Comparison of ENCODE assay signal across 9 cellular contexts in the genomic region with DNA sequence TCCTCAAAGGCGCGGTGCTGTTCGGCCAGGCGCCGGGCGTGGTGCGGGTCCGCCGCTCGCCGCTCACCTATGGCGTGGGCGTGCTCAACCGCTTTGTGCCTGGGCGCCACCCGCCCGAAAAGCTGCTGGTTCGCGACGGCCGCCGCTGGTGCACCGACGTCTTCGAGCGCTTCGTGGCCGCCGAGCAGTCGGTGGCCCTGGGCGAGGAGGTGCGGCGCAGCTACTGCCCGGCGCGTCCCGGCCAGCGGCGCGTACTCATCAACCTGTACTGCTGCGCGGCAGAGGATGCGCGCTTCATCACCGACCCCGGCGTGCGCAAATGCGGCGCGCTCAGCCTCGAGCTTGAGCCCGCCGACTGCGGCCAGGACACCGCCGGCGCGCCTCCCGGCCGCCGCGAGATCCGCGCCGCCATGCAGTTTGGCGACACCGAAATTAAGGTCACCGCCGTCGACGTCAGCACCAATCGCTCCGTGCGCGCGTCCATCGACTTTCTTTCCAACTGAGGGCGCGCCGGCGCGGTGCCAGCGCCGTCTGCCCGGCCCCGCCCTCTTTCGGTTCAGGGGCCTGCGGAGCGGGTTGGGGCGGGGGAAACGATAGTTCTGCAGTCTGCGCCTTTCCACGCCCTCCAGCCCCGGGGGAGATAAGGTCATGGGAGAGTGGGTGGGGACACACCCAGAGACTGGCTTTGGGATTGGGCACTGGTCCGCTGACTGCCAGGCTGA. TPM values are rescaled to one million over a fixed set of nuclear protein-coding genes. Genes with fewer than 3 reads are reported as not detected.
DNase-seq lines count a peak whose midpoint lies in the region; ATAC-seq and TF ChIP-seq lines count a peak whose summit lies in the region.
"Had no signal": no experiment of that assay in that cellular context is flagged by ENCODE, and none has a peak within 500 bp of the region (broad histone marks: within the 10 kb centered on the region; RNA-seq: fewer than 3 reads in every experiment).

No MANE protein-coding gene starts in this region.

- TF ChIP-seq EP300 in neural cell (conservative IDR thresholded peaks at IDR 0.05; ENCODE audit: poor library complexity, severe bottlenecking) (no peak), transverse colon (IDR thresholded peaks at IDR 0.05; ENCODE audit: low read depth) (no peak)

- no peak for TF ChIP-seq RAD21 in neural cell (conservative IDR thresholded peaks at IDR 0.05)

- no peaks in the 10 kb centered on the region for H3F3A ChIP-seq in neural cell (ENCODE audit: insufficient read depth, low read length, poor library complexity, severe bottlenecking)

- H3K4me3 ChIP-seq in neural cell (ENCODE audit: low read length) (peak overlapping the region; percentile 55), transverse colon (peak overlapping the region in 3 of 4 donors; percentile 12 to 47 (median 36))

- H3K27me3 ChIP-seq in neural cell (ENCODE audit: insufficient read depth, low read depth, low read length) (peaks cover 42% of the 10 kb centered on the region), transverse colon (peaks cover 16% of the 10 kb centered on the region)

- intact Hi-C loops in transverse colon (cut with DNase I; ENCODE audit: low total_unique reads): no loop called here

- H2AFZ ChIP-seq in neural cell (ENCODE audit: low read depth, low read length): no peak overlapping the region

- 45% methylated on average over 96 of the region's 96 CpGs; no CpG with 5 or more reads in 1 of the 2 donors for WGBS in transverse colon (ENCODE audit: low coverage in 1 of 2), 2 donors

- H4K20me1 ChIP-seq in neural cell (ENCODE audit: insufficient read depth): no peaks in the 10 kb centered on the region

- H3K27ac ChIP-seq in neural cell (ENCODE audit: low read length): no peak overlapping the region
- H3K27ac ChIP-seq in transverse colon: peak overlapping the region in 1 of 4 donors; percentile 7
- H3K27ac ChIP-seq: HL-60 had no signal

- H3K4me1 ChIP-seq in transverse colon: peaks cover 2 to 20% (median 10%) of the 10 kb centered on the region in 4 donors

- H3K4me2 ChIP-seq in neural cell (ENCODE audit: low read length): no peak overlapping the region

- TF ChIP-seq CTCF in neural cell (IDR thresholded peaks at IDR 0.05; ENCODE audit: poor library complexity, severe bottlenecking) (no peak), transverse colon (IDR thresholded peaks at IDR 0.05) (no peak)

- no peak for ATAC-seq in HG03039 (IDR thresholded peaks at IDR 0.05; ENCODE audit: unreplicated experiment)

- DNase-seq in NCI-H1105 (lab: John Stamatoyannopoulos, UW) (peak; percentile 85), erythroblast (lab: John Stamatoyannopoulos, UW) (peak; percentile 89 to 91), transverse colon (peak; percentile 68), putamen (ENCODE audit: low spot score) (no peak), LoVo (ENCODE audit: low spot score) (no peak)
- DNase-seq in activated CD4-positive, alpha-beta T cell treated with anti-CD3 and anti-CD28 coated beads, Interleukin-2, amount 50 U/mL, for 48 hours: peak; percentile 71 to 78

- H3K79me2 ChIP-seq in neural cell (replicated peaks; ENCODE audit: insufficient read depth, low read length): no peaks in the 10 kb centered on the region

- H3K36me3 ChIP-seq in neural cell (ENCODE audit: insufficient read depth, low read length) (no peaks in the 10 kb centered on the region), transverse colon (no peaks in the 10 kb centered on the region)

- H3K9me3 ChIP-seq in neural cell (ENCODE audit: low read length) (no peaks in the 10 kb centered on the region), transverse colon (no peaks in the 10 kb centered on the region)

- TF ChIP-seq POLR2A in erythroblast (IDR thresholded peaks at IDR 0.05; ENCODE audit: low read length): peak; percentile 36
- no peak for TF ChIP-seq POLR2A in transverse colon (IDR thresholded peaks at IDR 0.05)

- H3K9ac ChIP-seq in neural cell (ENCODE audit: low read length): no peak overlapping the region

- no peaks in the 10 kb centered on the region for H3K9me2 ChIP-seq in neural cell (ENCODE audit: insufficient read depth, low read length)

- in situ Hi-C loops in transverse colon (cut with MboI; ENCODE audit: low pct_ligation_motif_present in 1 of 4, low pct_unique_long_range_greater_than_20kb in 1 of 4, low sequenced_read_pairs in 3 of 4): no loop called here

TF ChIP-seq in neural cell, 6 proteins besides CTCF, POLR2A, EP300 and RAD21:
- TF ChIP-seq REST (IDR thresholded peaks at IDR 0.05; ENCODE audit: borderline replicate concordance) (no peak), TAF1 (IDR thresholded peaks at IDR 0.05; ENCODE audit: low read depth) (no peak), SMC3 (conservative IDR thresholded peaks at IDR 0.05; ENCODE audit: poor library complexity) (no peak), EZH2 (IDR thresholded peaks at IDR 0.05; ENCODE audit: borderline replicate concordance, insufficient read depth, low read length, poor library complexity, severe bottlenecking) (no peak), MXI1 (conservative IDR thresholded peaks at IDR 0.05; ENCODE audit: poor library complexity, severe bottlenecking) (no peak), POLR2AphosphoS5 (IDR thresholded peaks at IDR 0.05) (no peak)

RNA-seq across cellular contexts. Expression of gene ADISSP, which starts 15.7 kb away (rescaled TPM):
- 39.8 and 48.7 TPM in 2 replicates for polyA plus RNA-seq in neural cell
- polyA minus RNA-seq in neural cell: 16.1 and 19.2 TPM in 2 replicates
- 10 to 100 TPM in 3 of 4 donors, 1 to 10 TPM in 1; 3.0 to 19.9 (median 16.3) TPM for total RNA-seq in transverse colon

RNA-seq across cellular contexts. Expression of gene HSPA12B, which starts 19.3 kb away (rescaled TPM):
- polyA plus RNA-seq in neural cell: not detected in 2 replicates
- not detected in 2 replicates for polyA minus RNA-seq in neural cell
- total RNA-seq in transverse colon: 1 to 10 TPM in 3 of 4 donors, under 1 TPM in 1; 0.75 to 4.1 (median 2.7) TPM

RNA-seq across cellular contexts. Expression of gene SPEF1, which starts 29.4 kb away (rescaled TPM):
- 0.58 and 2.8 TPM in 2 replicates for polyA plus RNA-seq in neural cell
- 0.58 and 0.73 TPM in 2 replicates for polyA minus RNA-seq in neural cell
- total RNA-seq in transverse colon: under 1 TPM in 1 of 4 donors, not detected in 3; 0.14 TPM

RNA-seq across cellular contexts. Expression of gene CENPB, which starts 34.7 kb away (rescaled TPM):
- polyA plus RNA-seq in neural cell: 37.9 and 46.6 TPM in 2 replicates
- 78.1 and 94.0 TPM in 2 replicates for polyA minus RNA-seq in neural cell
- total RNA-seq in transverse colon: 10 to 100 TPM; 66.6 to 83.1 (median 72.8) TPM

RNA-seq across cellular contexts. Expression of gene SIGLEC1, which starts 39.4 kb away (rescaled TPM):
- 0.12 TPM in 1 of 2 replicates, not detected in the other for polyA plus RNA-seq in neural cell
- polyA minus RNA-seq in neural cell: not detected in 2 replicates
- total RNA-seq in transverse colon: 10 to 100 TPM in 1 of 4 donors, 1 to 10 TPM in 3; 2.2 to 17.6 (median 7.9) TPM

Comparison
In these comparisons a context has a peak if more than half of its experiments do, and no peak if none do; other contexts are left out.
1. DNase-seq: peak in NCI-H1105 (single experiment), activated CD4-positive, alpha-beta T cell treated with anti-CD3 and anti-CD28 coated beads, Interleukin-2, amount 50 U/mL, for 48 hours (2 of 2), erythroblast (2 of 2) and transverse colon (single experiment); none in putamen (single experiment) and LoVo (single experiment).